In the genomic region with DNA sequence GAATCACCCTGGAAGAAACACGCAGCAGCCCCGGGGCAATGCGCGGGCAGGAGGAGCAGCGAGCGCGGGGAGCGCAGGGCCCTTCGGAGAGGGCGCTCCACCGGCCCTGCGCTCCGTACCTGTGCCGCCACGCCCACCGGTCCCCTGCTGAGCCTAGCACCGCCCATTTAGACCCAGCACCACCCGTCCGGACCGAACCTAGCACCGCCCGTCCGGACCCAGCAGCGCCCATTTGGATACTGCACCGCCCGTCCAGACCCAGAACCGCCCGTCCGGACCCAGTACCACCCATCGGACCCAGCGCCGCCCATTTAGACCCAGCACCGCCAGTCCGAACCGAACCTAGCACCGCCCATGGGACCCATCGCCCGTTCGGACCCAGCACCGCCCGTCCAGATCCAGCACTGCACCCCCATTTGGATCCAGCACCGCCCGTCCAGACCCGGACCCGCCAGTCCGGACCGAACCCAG, we compare ENCODE assay signal across 8 cellular contexts. TPM values are rescaled to one million over a fixed set of nuclear protein-coding genes. Genes with fewer than 3 reads are reported as not detected.
DNase-seq lines count a peak whose midpoint lies in the region; ATAC-seq, FAIRE-seq and TF ChIP-seq lines count a peak whose summit lies in the region.

No MANE protein-coding gene starts in this region.

- H3K79me2 ChIP-seq in ACC112 (ENCODE audit: control insufficient read depth, insufficient read depth, low read length, unreplicated experiment) (peaks cover 33% of the 10 kb centered on the region), OCI-LY1 (ENCODE audit: insufficient read depth, low read length) (no peaks in the 10 kb centered on the region), GM12878 (ENCODE audit: control insufficient read depth, insufficient read depth, low read length) (peaks cover 33% of the 10 kb centered on the region)

- no peaks in the 10 kb centered on the region for H4K20me1 ChIP-seq in OCI-LY1 (ENCODE audit: insufficient read depth, low read length)
- no peaks in the 10 kb centered on the region for H4K20me1 ChIP-seq in GM12878 (ENCODE audit: control insufficient read depth, insufficient read depth)

- peaks cover 14% of the 10 kb centered on the region; the same call in 1 of the 2 replicates for H3K27me3 ChIP-seq in ACC112 (ENCODE audit: insufficient read depth, low read length)
- no peaks in the 10 kb centered on the region; the same call in none of the 2 replicates for H3K27me3 ChIP-seq in OCI-LY1 (ENCODE audit: insufficient read depth, low read length)
- peaks cover 0 to 3% of the 10 kb centered on the region in 2 experiments; a peak in 3 of 4 replicates for H3K27me3 ChIP-seq in GM12878 (replicated peaks in 1 of 2; ENCODE audit: control insufficient read depth in 2 of 2, insufficient read depth in 2 of 2, low read length in 1 of 2)
- no peaks in the 10 kb centered on the region for H3K27me3 ChIP-seq in skeletal muscle satellite cell (ENCODE audit: control insufficient read depth, insufficient read depth, low read length)

- ATAC-seq in GM18868 (IDR thresholded peaks at IDR 0.05; ENCODE audit: unreplicated experiment) (peak; percentile 17), GM12878 (peak; percentile 48), HG02642 (IDR thresholded peaks at IDR 0.05; ENCODE audit: poor library complexity, unreplicated experiment) (no peak), GM19351 (IDR thresholded peaks at IDR 0.05; ENCODE audit: unreplicated experiment) (no peak)

- H3K9ac ChIP-seq in OCI-LY1 (ENCODE audit: low read length), result peak overlapping the region; percentile 59; the same call in 1 of the 2 replicates
- peak overlapping the region; percentile 39; the same call in 1 of the 2 replicates for H3K9ac ChIP-seq in GM12878 (ENCODE audit: control insufficient read depth, insufficient read depth, low read length)
- peak overlapping the region; percentile 83 for H3K9ac ChIP-seq in skeletal muscle satellite cell (ENCODE audit: low read depth, low read length)

- no peak overlapping the region for H3K27ac ChIP-seq in ACC112 (ENCODE audit: low read depth, low read length)
- no peak overlapping the region for H3K27ac ChIP-seq in OCI-LY1 (ENCODE audit: low read depth, low read length, poor library complexity, severe bottlenecking)
- no peak overlapping the region for H3K27ac ChIP-seq in GM12878 (ENCODE audit: control insufficient read depth, insufficient read depth)

- no peak for TF ChIP-seq EP300 in GM12878 (IDR thresholded peaks at IDR 0.05; ENCODE audit: borderline replicate concordance in 1 of 2, control insufficient read depth in 1 of 2, low read depth in 2 of 2, low read length in 2 of 2)

- no peak for TF ChIP-seq POLR2A in GM12878 (IDR thresholded peaks at IDR 0.05; ENCODE audit: low read depth, low read length)

- no TSS peak for BruUV-seq in GM12878 (replicated peaks; lab: Mats Ljungman, UMichigan)

- CTCF ChIA-PET in GM12878 (lab: Yijun Ruan, JAX), result no interaction called here

- no peaks in the 10 kb centered on the region for H3F3A ChIP-seq in OCI-LY1 (ENCODE audit: insufficient read depth, low read length)

- 9% methylated on average over 43 of the region's 47 CpGs for WGBS in GM12878 (ENCODE audit: insufficient coverage, insufficient replicate concordance, low lambda C conversion rate, missing lambda C conversion rate)

- no peak for TF ChIP-seq RAD21 in GM12878 (IDR thresholded peaks at IDR 0.05; ENCODE audit: insufficient read depth, low read depth, low read length)

- peaks cover 14% of the 10 kb centered on the region for H3K4me1 ChIP-seq in ACC112 (ENCODE audit: control insufficient read depth, insufficient read depth, low read length, unreplicated experiment)
- H3K4me1 ChIP-seq in OCI-LY1 (ENCODE audit: insufficient read depth, low read length, severe bottlenecking), result peaks cover 19% of the 10 kb centered on the region
- H3K4me1 ChIP-seq in GM12878 (ENCODE audit: control insufficient read depth, insufficient read depth, low read length), result peaks cover 9% of the 10 kb centered on the region
- H3K4me1 ChIP-seq in skeletal muscle satellite cell (ENCODE audit: control insufficient read depth, insufficient read depth, low read length), result peaks cover 19% of the 10 kb centered on the region

- RAD21 ChIA-PET in GM12878 (lab: Charles Lee; ENCODE audit: unreplicated experiment), result no interaction called here

- POLR2A ChIA-PET in GM12878 (lab: Charles Lee), result no interaction called here

- H3K9me2 ChIP-seq in OCI-LY1 (ENCODE audit: low read depth, low read length), result no peaks in the 10 kb centered on the region

- peak overlapping the region; percentile 98 for H3K4me2 ChIP-seq in OCI-LY1 (ENCODE audit: low read length)
- peak overlapping the region; percentile 99 for H3K4me2 ChIP-seq in GM12878 (ENCODE audit: control insufficient read depth, insufficient read depth)
- peak overlapping the region; percentile 100 for H3K4me2 ChIP-seq in skeletal muscle satellite cell (ENCODE audit: low read length)

- in situ Hi-C loops in GM12878 (cut with MboI), result no loop called here

- H3K36me3 ChIP-seq in ACC112 (ENCODE audit: insufficient read depth, low read length) (no peaks in the 10 kb centered on the region), OCI-LY1 (ENCODE audit: insufficient read depth, low read length) (no peaks in the 10 kb centered on the region), GM12878 (ENCODE audit: control insufficient read depth in 2 of 2, insufficient read depth in 2 of 2, low read length in 1 of 2) (no peaks in the 10 kb centered on the region), skeletal muscle satellite cell (ENCODE audit: insufficient read depth, low read length) (no peaks in the 10 kb centered on the region)

- intact Hi-C loops in GM12878 (cut with micrococcal nuclease; ENCODE audit: unreplicated experiment), result loop anchor here (2.0 kb wide), 1 partner anchor 73 kb away; no protein-coding TSS in a partner anchor

- TF ChIP-seq CTCF in OCI-LY1 (IDR thresholded peaks at IDR 0.05; ENCODE audit: low read length), result no peak
- TF ChIP-seq CTCF in GM12878 (IDR thresholded peaks at IDR 0.05 in 2 of 3, conservative IDR thresholded peaks at IDR 0.05 in 1 of 3; ENCODE audit: control insufficient read depth in 2 of 3, extremely low read depth in 1 of 3, insufficient read depth in 1 of 3, low read depth in 3 of 3, low read length in 3 of 3), result no peak

- no peak for FAIRE-seq in GM12878 (lab: Jason Lieb, UNC)

- peak overlapping the region; percentile 95 for H2AFZ ChIP-seq in ACC112 (ENCODE audit: low read length, unreplicated experiment)
- no peak overlapping the region for H2AFZ ChIP-seq in OCI-LY1 (ENCODE audit: low read length)
- H2AFZ ChIP-seq in GM12878 (ENCODE audit: control insufficient read depth, low read depth, low read length), result peak overlapping the region; percentile 89

- H3K9me3 ChIP-seq in OCI-LY1 (ENCODE audit: low read length), result no peaks in the 10 kb centered on the region
- no peaks in the 10 kb centered on the region for H3K9me3 ChIP-seq in GM12878 (replicated peaks; ENCODE audit: control insufficient read depth, insufficient read depth, low read length)
- no peaks in the 10 kb centered on the region for H3K9me3 ChIP-seq in iPS-18c (ENCODE audit: control insufficient read depth, insufficient read depth, low read length)
- no peaks in the 10 kb centered on the region for H3K9me3 ChIP-seq in skeletal muscle satellite cell (replicated peaks; ENCODE audit: low read length)

- SMC1A ChIA-PET in GM12878 (lab: Charles Lee; ENCODE audit: uncharacterized antibody, unreplicated experiment), result no interaction called here

- DNase-seq in GM12878 (ENCODE audit: low read depth, low spot score), result no peak

- peak overlapping the region; percentile 95 for H3K4me3 ChIP-seq in ACC112 (ENCODE audit: low read depth, low read length)
- H3K4me3 ChIP-seq in OCI-LY1 (ENCODE audit: low read depth, low read length, poor library complexity, severe bottlenecking), result peak overlapping the region; percentile 78
- peak overlapping the region; percentile 84 for H3K4me3 ChIP-seq in GM12878
- H3K4me3 ChIP-seq in iPS-18c (ENCODE audit: insufficient read depth, low read depth, low read length), result peak overlapping the region; percentile 90
- peak overlapping the region; percentile 99 for H3K4me3 ChIP-seq in skeletal muscle satellite cell (ENCODE audit: low read length)

TF ChIP-seq in GM12878, 131 proteins besides CTCF, POLR2A, EP300 and RAD21 (continues in another document):
- TF ChIP-seq, protein P1, sequence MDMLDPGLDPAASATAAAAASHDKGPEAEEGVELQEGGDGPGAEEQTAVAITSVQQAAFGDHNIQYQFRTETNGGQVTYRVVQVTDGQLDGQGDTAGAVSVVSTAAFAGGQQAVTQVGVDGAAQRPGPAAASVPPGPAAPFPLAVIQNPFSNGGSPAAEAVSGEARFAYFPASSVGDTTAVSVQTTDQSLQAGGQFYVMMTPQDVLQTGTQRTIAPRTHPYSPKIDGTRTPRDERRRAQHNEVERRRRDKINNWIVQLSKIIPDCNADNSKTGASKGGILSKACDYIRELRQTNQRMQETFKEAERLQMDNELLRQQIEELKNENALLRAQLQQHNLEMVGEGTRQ (IDR thresholded peaks at IDR 0.05; ENCODE audit: borderline replicate concordance, low read depth, low read length), result no peak
- TF ChIP-seq, protein P2, sequence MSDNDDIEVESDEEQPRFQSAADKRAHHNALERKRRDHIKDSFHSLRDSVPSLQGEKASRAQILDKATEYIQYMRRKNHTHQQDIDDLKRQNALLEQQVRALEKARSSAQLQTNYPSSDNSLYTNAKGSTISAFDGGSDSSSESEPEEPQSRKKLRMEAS (IDR thresholded peaks at IDR 0.05; ENCODE audit: low read depth, low read length), result no peak
- TF ChIP-seq FOXM1 (IDR thresholded peaks at IDR 0.05; ENCODE audit: low read depth, low read length) (no peak), EED (IDR thresholded peaks at IDR 0.05; ENCODE audit: low read depth) (0 out of 2 replicates have a peak, but pooled peaks have one; percentile 15)

RNA-seq across cellular contexts. Expression of a gene that starts 0.9 kb away (rescaled TPM):
- 295 and 304 TPM in 2 replicates for total RNA-seq in GM12878 (2013; cell fraction: nucleolus; rRNA removed)
- total RNA-seq in GM12878 (2014; rRNA removed) (47.2 and 52.8 TPM in 2 replicates), GM12878 (2014; rRNA removed; fragmentation: Illumina TruSeq; extraction: Trizol) (65.4 and 65.7 TPM in 2 replicates), GM12878 (2021) (67.8 and 68.2 TPM in 2 replicates)
- polyA plus RNA-seq in GM12878 (2011; ENCODE audit: low read depth), result 13.2 TPM
- polyA plus RNA-seq in GM12878 (2011; rRNA removed) (40.7 and 43.0 TPM in 2 replicates), GM12878 (2014; fragmentation: Illumina TruSeq; extraction: Trizol) (58.5 and 89.6 TPM in 2 replicates), GM12878 (2014; fragmentation: Nextera tagmentation; extraction: Ambion mirVana) (1 to 10 TPM; 5.7 to 8.7 TPM), GM12878 (2014; rRNA removed) (48.5 and 50.2 TPM in 2 replicates), GM12878 (2016; fragmentation: Nextera tagmentation; extraction: Ambion mirVana) (10 to 100 TPM in 1 of 2 experiments, 1 to 10 TPM in 1; 7.2 to 11.8 TPM)
- 19.6 and 21.3 TPM in 2 replicates for polyA plus RNA-seq in GM12878 (2011; cell fraction: cytosol; rRNA removed)
- polyA plus RNA-seq in GM12878 (2011; cell fraction: nucleus; rRNA removed), result 121 and 135 TPM in 2 replicates
- 18.5 and 22.9 TPM in 2 replicates for polyA plus RNA-seq in GM12878 (2012)
- polyA minus RNA-seq in GM12878 (2011; rRNA and poly(A)+ RNA removed), result 60.1 and 66.5 TPM in 2 replicates
- polyA minus RNA-seq in GM12878 (2011; cell fraction: cytosol; rRNA and poly(A)+ RNA removed), result 17.5 and 23.0 TPM in 2 replicates
- polyA minus RNA-seq in GM12878 (2011; cell fraction: nucleus; rRNA and poly(A)+ RNA removed), result 88.6 and 122 TPM in 2 replicates
- total RNA-seq in skeletal muscle satellite cell (2012; rRNA removed), result 32.1 and 53.2 TPM in 2 replicates

Comparison
In these comparisons a context has a peak if more than half of its experiments do, and no peak if none do; other contexts are left out.
1. ATAC-seq: peak in GM18868 (single experiment) and GM12878 (single experiment); none in HG02642 (single experiment) and GM19351 (single experiment).
2. Peak in every context shown above with its lines, with median percentiles within 50 percentile points of each other: H3K4me3 ChIP-seq, H3K4me2 ChIP-seq and H3K9ac ChIP-seq.